ENCODE assay signal across 2 cellular contexts in the genomic region with DNA sequence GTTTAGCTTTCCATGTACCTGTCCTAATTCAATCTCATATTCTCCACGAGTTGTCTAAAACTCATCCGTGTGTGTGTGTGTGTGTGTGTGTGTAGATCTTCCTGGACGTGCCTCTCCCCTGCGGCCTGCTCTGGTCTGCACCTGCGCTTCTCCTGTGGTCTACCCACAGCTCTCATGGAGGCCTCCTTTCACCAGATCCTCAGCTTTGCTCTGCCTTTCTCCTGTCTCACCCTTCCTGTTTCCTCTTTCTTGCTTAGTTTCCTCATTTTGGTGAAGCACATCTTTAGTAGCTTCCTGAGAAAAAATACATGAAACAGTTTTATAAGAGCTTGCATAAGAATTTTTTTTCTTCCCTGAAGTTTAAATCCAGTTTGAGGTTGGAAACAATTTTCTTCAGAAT.
A peak's percentile ranks its signal among the peaks of the same experiment; 100 is the strongest.
TF ChIP-seq lines count a peak whose summit lies in the region.

No MANE protein-coding gene starts in this region.

TF ChIP-seq in GM23338, 12 proteins besides CTCF, POLR2A, EP300 and RAD21 (continued from another document):
- TF ChIP-seq EZH2phosphoT487 (IDR thresholded peaks at IDR 0.05; ENCODE audit: unreplicated experiment): no peak
- TF ChIP-seq ZNF331 (CRISPR knock-in tag; IDR thresholded peaks at IDR 0.05; ENCODE audit: low read depth): no peak

TF ChIP-seq in GM12878, 131 proteins besides CTCF, POLR2A, EP300 and RAD21 (continued from another document):
- TF ChIP-seq, protein P1, sequence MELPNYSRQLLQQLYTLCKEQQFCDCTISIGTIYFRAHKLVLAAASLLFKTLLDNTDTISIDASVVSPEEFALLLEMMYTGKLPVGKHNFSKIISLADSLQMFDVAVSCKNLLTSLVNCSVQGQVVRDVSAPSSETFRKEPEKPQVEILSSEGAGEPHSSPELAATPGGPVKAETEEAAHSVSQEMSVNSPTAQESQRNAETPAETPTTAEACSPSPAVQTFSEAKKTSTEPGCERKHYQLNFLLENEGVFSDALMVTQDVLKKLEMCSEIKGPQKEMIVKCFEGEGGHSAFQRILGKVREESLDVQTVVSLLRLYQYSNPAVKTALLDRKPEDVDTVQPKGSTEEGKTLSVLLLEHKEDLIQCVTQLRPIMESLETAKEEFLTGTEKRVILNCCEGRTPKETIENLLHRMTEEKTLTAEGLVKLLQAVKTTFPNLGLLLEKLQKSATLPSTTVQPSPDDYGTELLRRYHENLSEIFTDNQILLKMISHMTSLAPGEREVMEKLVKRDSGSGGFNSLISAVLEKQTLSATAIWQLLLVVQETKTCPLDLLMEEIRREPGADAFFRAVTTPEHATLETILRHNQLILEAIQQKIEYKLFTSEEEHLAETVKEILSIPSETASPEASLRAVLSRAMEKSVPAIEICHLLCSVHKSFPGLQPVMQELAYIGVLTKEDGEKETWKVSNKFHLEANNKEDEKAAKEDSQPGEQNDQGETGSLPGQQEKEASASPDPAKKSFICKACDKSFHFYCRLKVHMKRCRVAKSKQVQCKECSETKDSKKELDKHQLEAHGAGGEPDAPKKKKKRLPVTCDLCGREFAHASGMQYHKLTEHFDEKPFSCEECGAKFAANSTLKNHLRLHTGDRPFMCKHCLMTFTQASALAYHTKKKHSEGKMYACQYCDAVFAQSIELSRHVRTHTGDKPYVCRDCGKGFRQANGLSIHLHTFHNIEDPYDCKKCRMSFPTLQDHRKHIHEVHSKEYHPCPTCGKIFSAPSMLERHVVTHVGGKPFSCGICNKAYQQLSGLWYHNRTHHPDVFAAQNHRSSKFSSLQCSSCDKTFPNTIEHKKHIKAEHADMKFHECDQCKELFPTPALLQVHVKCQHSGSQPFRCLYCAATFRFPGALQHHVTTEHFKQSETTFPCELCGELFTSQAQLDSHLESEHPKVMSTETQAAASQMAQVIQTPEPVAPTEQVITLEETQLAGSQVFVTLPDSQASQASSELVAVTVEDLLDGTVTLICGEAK (IDR thresholded peaks at IDR 0.05; ENCODE audit: borderline replicate concordance): no peak
- TF ChIP-seq NFXL1 (IDR thresholded peaks at IDR 0.05; ENCODE audit: borderline replicate concordance): no peak
- TF ChIP-seq EED (IDR thresholded peaks at IDR 0.05; ENCODE audit: low read depth): peak; percentile 91
- TF ChIP-seq BHLHE40 (IDR thresholded peaks at IDR 0.05; ENCODE audit: borderline replicate concordance in 1 of 2, low read depth in 2 of 2, low read length in 1 of 2): peak; percentile 48 to 49; a peak in 2 of 4 replicates
- 0 out of 2 replicates have a peak, but pooled peaks have one; percentile 42 for TF ChIP-seq IRF4 (IDR thresholded peaks at IDR 0.05; ENCODE audit: low read depth, low read length)
- TF ChIP-seq NFYA (IDR thresholded peaks at IDR 0.05; ENCODE audit: borderline replicate concordance, low read depth, low read length): no peak
- no peak for TF ChIP-seq RBBP5 (conservative IDR thresholded peaks at IDR 0.05)
- TF ChIP-seq, protein P2, sequence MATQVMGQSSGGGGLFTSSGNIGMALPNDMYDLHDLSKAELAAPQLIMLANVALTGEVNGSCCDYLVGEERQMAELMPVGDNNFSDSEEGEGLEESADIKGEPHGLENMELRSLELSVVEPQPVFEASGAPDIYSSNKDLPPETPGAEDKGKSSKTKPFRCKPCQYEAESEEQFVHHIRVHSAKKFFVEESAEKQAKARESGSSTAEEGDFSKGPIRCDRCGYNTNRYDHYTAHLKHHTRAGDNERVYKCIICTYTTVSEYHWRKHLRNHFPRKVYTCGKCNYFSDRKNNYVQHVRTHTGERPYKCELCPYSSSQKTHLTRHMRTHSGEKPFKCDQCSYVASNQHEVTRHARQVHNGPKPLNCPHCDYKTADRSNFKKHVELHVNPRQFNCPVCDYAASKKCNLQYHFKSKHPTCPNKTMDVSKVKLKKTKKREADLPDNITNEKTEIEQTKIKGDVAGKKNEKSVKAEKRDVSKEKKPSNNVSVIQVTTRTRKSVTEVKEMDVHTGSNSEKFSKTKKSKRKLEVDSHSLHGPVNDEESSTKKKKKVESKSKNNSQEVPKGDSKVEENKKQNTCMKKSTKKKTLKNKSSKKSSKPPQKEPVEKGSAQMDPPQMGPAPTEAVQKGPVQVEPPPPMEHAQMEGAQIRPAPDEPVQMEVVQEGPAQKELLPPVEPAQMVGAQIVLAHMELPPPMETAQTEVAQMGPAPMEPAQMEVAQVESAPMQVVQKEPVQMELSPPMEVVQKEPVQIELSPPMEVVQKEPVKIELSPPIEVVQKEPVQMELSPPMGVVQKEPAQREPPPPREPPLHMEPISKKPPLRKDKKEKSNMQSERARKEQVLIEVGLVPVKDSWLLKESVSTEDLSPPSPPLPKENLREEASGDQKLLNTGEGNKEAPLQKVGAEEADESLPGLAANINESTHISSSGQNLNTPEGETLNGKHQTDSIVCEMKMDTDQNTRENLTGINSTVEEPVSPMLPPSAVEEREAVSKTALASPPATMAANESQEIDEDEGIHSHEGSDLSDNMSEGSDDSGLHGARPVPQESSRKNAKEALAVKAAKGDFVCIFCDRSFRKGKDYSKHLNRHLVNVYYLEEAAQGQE (IDR thresholded peaks at IDR 0.05; ENCODE audit: low read depth, low read length): no peak
- TF ChIP-seq, protein P3, sequence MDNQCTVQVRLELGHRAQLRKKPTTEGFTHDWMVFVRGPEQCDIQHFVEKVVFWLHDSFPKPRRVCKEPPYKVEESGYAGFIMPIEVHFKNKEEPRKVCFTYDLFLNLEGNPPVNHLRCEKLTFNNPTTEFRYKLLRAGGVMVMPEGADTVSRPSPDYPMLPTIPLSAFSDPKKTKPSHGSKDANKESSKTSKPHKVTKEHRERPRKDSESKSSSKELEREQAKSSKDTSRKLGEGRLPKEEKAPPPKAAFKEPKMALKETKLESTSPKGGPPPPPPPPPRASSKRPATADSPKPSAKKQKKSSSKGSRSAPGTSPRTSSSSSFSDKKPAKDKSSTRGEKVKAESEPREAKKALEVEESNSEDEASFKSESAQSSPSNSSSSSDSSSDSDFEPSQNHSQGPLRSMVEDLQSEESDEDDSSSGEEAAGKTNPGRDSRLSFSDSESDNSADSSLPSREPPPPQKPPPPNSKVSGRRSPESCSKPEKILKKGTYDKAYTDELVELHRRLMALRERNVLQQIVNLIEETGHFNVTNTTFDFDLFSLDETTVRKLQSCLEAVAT (IDR thresholded peaks at IDR 0.05): 0 out of 2 replicates have a peak, but pooled peaks have one; percentile 43
- TF ChIP-seq PML (IDR thresholded peaks at IDR 0.05; ENCODE audit: low read length): no peak
- TF ChIP-seq PAX8 (IDR thresholded peaks at IDR 0.05): no peak
- no peak for TF ChIP-seq SRF (IDR thresholded peaks at IDR 0.05; ENCODE audit: low read depth in 2 of 2, low read length in 2 of 2)
- TF ChIP-seq, protein P4, sequence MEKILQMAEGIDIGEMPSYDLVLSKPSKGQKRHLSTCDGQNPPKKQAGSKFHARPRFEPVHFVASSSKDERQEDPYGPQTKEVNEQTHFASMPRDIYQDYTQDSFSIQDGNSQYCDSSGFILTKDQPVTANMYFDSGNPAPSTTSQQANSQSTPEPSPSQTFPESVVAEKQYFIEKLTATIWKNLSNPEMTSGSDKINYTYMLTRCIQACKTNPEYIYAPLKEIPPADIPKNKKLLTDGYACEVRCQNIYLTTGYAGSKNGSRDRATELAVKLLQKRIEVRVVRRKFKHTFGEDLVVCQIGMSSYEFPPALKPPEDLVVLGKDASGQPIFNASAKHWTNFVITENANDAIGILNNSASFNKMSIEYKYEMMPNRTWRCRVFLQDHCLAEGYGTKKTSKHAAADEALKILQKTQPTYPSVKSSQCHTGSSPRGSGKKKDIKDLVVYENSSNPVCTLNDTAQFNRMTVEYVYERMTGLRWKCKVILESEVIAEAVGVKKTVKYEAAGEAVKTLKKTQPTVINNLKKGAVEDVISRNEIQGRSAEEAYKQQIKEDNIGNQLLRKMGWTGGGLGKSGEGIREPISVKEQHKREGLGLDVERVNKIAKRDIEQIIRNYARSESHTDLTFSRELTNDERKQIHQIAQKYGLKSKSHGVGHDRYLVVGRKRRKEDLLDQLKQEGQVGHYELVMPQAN (conservative IDR thresholded peaks at IDR 0.05): no peak
- peak; percentile 73; the same call in 1 of the 2 replicates for TF ChIP-seq CBFB (IDR thresholded peaks at IDR 0.05; ENCODE audit: low read depth)
- TF ChIP-seq MEF2A (IDR thresholded peaks at IDR 0.05; ENCODE audit: insufficient read depth, low read depth, low read length): 0 out of 2 replicates have a peak, but pooled peaks have one; percentile 8
- TF ChIP-seq NBN (IDR thresholded peaks at IDR 0.05): 0 out of 2 replicates have a peak, but pooled peaks have one; percentile 43
- TF ChIP-seq, protein P5, sequence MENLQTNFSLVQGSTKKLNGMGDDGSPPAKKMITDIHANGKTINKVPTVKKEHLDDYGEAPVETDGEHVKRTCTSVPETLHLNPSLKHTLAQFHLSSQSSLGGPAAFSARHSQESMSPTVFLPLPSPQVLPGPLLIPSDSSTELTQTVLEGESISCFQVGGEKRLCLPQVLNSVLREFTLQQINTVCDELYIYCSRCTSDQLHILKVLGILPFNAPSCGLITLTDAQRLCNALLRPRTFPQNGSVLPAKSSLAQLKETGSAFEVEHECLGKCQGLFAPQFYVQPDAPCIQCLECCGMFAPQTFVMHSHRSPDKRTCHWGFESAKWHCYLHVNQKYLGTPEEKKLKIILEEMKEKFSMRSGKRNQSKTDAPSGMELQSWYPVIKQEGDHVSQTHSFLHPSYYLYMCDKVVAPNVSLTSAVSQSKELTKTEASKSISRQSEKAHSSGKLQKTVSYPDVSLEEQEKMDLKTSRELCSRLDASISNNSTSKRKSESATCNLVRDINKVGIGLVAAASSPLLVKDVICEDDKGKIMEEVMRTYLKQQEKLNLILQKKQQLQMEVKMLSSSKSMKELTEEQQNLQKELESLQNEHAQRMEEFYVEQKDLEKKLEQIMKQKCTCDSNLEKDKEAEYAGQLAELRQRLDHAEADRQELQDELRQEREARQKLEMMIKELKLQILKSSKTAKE (IDR thresholded peaks at IDR 0.05; ENCODE audit: low read depth, poor library complexity, severe bottlenecking): no peak
- peak; percentile 89 for TF ChIP-seq TCF12 (IDR thresholded peaks at IDR 0.05; ENCODE audit: low read depth, low read length)
- no peak for TF ChIP-seq EGR1 (IDR thresholded peaks at IDR 0.05; ENCODE audit: borderline replicate concordance in 1 of 2, low read depth in 2 of 2, low read length in 2 of 2)
- TF ChIP-seq ZNF207 (IDR thresholded peaks at IDR 0.05; ENCODE audit: borderline replicate concordance): no peak
- peak; percentile 62; the same call in 1 of the 2 replicates for TF ChIP-seq PAX5 (IDR thresholded peaks at IDR 0.05; ENCODE audit: borderline replicate concordance, low read depth, low read length)
- TF ChIP-seq IKZF2 (IDR thresholded peaks at IDR 0.05): peak; percentile 89 to 90; a peak in 3 of 4 replicates
- TF ChIP-seq DPF2 (IDR thresholded peaks at IDR 0.05): 0 out of 2 replicates have a peak, but pooled peaks have one; percentile 30
- TF ChIP-seq POU2F2 (IDR thresholded peaks at IDR 0.05; ENCODE audit: borderline replicate concordance, low read depth, low read length): 0 out of 3 replicates have a peak, but pooled peaks have one; percentile 17
- TF ChIP-seq, protein P6, sequence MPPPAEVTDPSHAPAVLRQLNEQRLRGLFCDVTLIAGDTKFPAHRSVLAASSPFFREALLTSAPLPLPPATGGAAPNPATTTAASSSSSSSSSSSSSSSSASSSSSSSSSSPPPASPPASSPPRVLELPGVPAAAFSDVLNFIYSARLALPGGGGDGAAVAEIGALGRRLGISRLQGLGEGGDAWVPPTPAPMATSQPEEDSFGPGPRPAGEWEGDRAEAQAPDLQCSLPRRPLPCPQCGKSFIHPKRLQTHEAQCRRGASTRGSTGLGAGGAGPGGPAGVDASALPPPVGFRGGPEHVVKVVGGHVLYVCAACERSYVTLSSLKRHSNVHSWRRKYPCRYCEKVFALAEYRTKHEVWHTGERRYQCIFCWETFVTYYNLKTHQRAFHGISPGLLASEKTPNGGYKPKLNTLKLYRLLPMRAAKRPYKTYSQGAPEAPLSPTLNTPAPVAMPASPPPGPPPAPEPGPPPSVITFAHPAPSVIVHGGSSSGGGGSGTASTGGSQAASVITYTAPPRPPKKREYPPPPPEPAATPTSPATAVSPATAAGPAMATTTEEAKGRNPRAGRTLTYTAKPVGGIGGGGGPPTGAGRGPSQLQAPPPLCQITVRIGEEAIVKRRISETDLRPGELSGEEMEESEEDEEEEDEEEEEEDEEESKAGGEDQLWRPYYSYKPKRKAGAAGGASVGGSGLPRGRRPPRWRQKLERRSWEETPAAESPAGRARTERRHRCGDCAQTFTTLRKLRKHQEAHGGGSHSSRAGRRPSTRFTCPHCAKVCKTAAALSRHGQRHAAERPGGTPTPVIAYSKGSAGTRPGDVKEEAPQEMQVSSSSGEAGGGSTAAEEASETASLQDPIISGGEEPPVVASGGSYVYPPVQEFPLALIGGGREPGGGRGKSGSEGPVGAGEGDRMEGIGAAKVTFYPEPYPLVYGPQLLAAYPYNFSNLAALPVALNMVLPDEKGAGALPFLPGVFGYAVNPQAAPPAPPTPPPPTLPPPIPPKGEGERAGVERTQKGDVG (CRISPR knock-in tag; IDR thresholded peaks at IDR 0.05): no peak
- 0 out of 2 replicates have a peak, but pooled peaks have one; percentile 2 for TF ChIP-seq RAD51 (IDR thresholded peaks at IDR 0.05)
- TF ChIP-seq STAT1 (conservative IDR thresholded peaks at IDR 0.05): no peak
- peak; percentile 65; the same call in 1 of the 2 replicates for TF ChIP-seq BCL11A (IDR thresholded peaks at IDR 0.05; ENCODE audit: low read depth, low read length)
- peak; percentile 25 for TF ChIP-seq MEF2B (IDR thresholded peaks at IDR 0.05; ENCODE audit: partially characterized antibody, poor library complexity, severe bottlenecking)
- no peak for TF ChIP-seq GABPA (IDR thresholded peaks at IDR 0.05; ENCODE audit: low read depth)
- peak; percentile 94 for TF ChIP-seq RUNX3 (IDR thresholded peaks at IDR 0.05; ENCODE audit: low read length)
